In genomic region chr9:36142510-36143161, GRCh38 we compare ENCODE assay signal across 10 cellular contexts. TPM values are rescaled to one million over a fixed set of nuclear protein-coding genes. Genes with fewer than 3 reads are reported as not detected.
DNase-seq lines count a peak whose midpoint lies in the region; ATAC-seq and TF ChIP-seq lines count a peak whose summit lies in the region.
"Had no signal": no experiment of that assay in that cellular context is flagged by ENCODE, and none has a peak within 500 bp of the region (broad histone marks: within the 10 kb centered on the region; RNA-seq: fewer than 3 reads in every experiment).

No MANE protein-coding gene starts in this region.

- no peak overlapping the region for H3K9ac ChIP-seq in OCI-LY3 (ENCODE audit: low read length)

- H3K4me1 ChIP-seq in OCI-LY3 (ENCODE audit: low read length), result peaks cover 7% of the 10 kb centered on the region

- peaks cover 4 to 8% of the 10 kb centered on the region in 2 donors for H3K9me3 Mint-ChIP-seq in effector memory CD8-positive, alpha-beta T cell
- peaks cover 4% of the 10 kb centered on the region for H3K9me3 Mint-ChIP-seq in natural killer cell treated with Interleukin-12 subunit alpha and Interleukin-12 subunit beta and Interleukin-15 and Interleukin-18, amount 100 ng/mL, for 72 hours
- H3K9me3 Mint-ChIP-seq in type B pancreatic cell, result peaks cover 6% of the 10 kb centered on the region

- peak overlapping the region; percentile 98 to 100 for H3K27ac Mint-ChIP-seq in effector memory CD8-positive, alpha-beta T cell
- H3K27ac Mint-ChIP-seq in natural killer cell treated with Interleukin-12 subunit alpha and Interleukin-12 subunit beta and Interleukin-15 and Interleukin-18, amount 100 ng/mL, for 72 hours, result peak overlapping the region; percentile 89 to 90
- H3K27ac Mint-ChIP-seq in type B pancreatic cell, result no peak overlapping the region

- H3K79me2 ChIP-seq in OCI-LY3 (ENCODE audit: low read length), result no peaks in the 10 kb centered on the region

- H4K20me1 ChIP-seq in OCI-LY3 (ENCODE audit: insufficient read depth, low read length), result no peaks in the 10 kb centered on the region

- TF ChIP-seq CTCF in OCI-LY3 (IDR thresholded peaks at IDR 0.05; ENCODE audit: low read depth, low read length), result no peak
- TF ChIP-seq CTCF in type B pancreatic cell (conservative IDR thresholded peaks at IDR 0.05), result no peak

- peak overlapping the region; percentile 20 for H3K4me2 ChIP-seq in OCI-LY3 (ENCODE audit: low read length)

- H2AFZ ChIP-seq in OCI-LY3 (ENCODE audit: low read depth, low read length), result no peak overlapping the region

- no peaks in the 10 kb centered on the region for H3K9me3 ChIP-seq in OCI-LY3 (ENCODE audit: insufficient read depth, low read length)

- no peaks in the 10 kb centered on the region for H3K36me3 ChIP-seq in OCI-LY3 (replicated peaks; ENCODE audit: low read depth, low read length)

- no peak overlapping the region for H3K4me3 ChIP-seq in OCI-LY3 (ENCODE audit: low read length)

- peaks cover 3% of the 10 kb centered on the region for H3K27me3 ChIP-seq in OCI-LY3 (ENCODE audit: low read depth, low read length)

- H3K36me3 Mint-ChIP-seq in effector memory CD8-positive, alpha-beta T cell (ENCODE audit: insufficient read depth), result peaks cover 29% of the 10 kb centered on the region
- peaks cover 15% of the 10 kb centered on the region for H3K36me3 Mint-ChIP-seq in natural killer cell treated with Interleukin-12 subunit alpha and Interleukin-12 subunit beta and Interleukin-15 and Interleukin-18, amount 100 ng/mL, for 72 hours
- H3K36me3 Mint-ChIP-seq in type B pancreatic cell, result peaks cover 16% of the 10 kb centered on the region

- no peaks in the 10 kb centered on the region for H3K27me3 Mint-ChIP-seq in effector memory CD8-positive, alpha-beta T cell
- H3K27me3 Mint-ChIP-seq in natural killer cell treated with Interleukin-12 subunit alpha and Interleukin-12 subunit beta and Interleukin-15 and Interleukin-18, amount 100 ng/mL, for 72 hours, result no peaks in the 10 kb centered on the region
- peaks cover 19% of the 10 kb centered on the region for H3K27me3 Mint-ChIP-seq in type B pancreatic cell

- DNase-seq in CD1c-positive myeloid dendritic cell (ENCODE audit: extremely low spot score), result peak; percentile 83
- no peak for DNase-seq in effector memory CD8-positive, alpha-beta T cell
- no peak for DNase-seq in natural killer cell treated with Interleukin-12 subunit alpha and Interleukin-12 subunit beta and Interleukin-15 and Interleukin-18, amount 100 ng/mL, for 72 hours (ENCODE audit: low spot score)
- no peak for DNase-seq in type B pancreatic cell (ENCODE audit: extremely low spot score, unreplicated experiment)
- no peak for DNase-seq in dermis blood vessel endothelial cell
- DNase-seq: DND-41, NCI-H1092 treated with DMSO at 0.1 percent for 48 hours had no signal

- H3K27ac ChIP-seq in OCI-LY3 (ENCODE audit: low read length), result no peak overlapping the region

- peak overlapping the region; percentile 88 to 99 for H3K4me3 Mint-ChIP-seq in effector memory CD8-positive, alpha-beta T cell
- H3K4me3 Mint-ChIP-seq in natural killer cell treated with Interleukin-12 subunit alpha and Interleukin-12 subunit beta and Interleukin-15 and Interleukin-18, amount 100 ng/mL, for 72 hours, result peak overlapping the region; percentile 92
- no peak overlapping the region for H3K4me3 Mint-ChIP-seq in type B pancreatic cell

- H3K4me1 Mint-ChIP-seq in effector memory CD8-positive, alpha-beta T cell (ENCODE audit: low read depth in 2 of 2), result peaks cover 89 to 94% of the 10 kb centered on the region in 2 donors
- H3K4me1 Mint-ChIP-seq in natural killer cell treated with Interleukin-12 subunit alpha and Interleukin-12 subunit beta and Interleukin-15 and Interleukin-18, amount 100 ng/mL, for 72 hours (ENCODE audit: low read depth in 2 of 2), result peaks cover 88 to 95% of the 10 kb centered on the region in 2 donors
- peaks cover 19% of the 10 kb centered on the region for H3K4me1 Mint-ChIP-seq in type B pancreatic cell (ENCODE audit: unreplicated experiment)

- ATAC-seq in effector memory CD8-positive, alpha-beta T cell (replicated peaks), result peak; percentile 14
- peak; percentile 31 to 59 for ATAC-seq in natural killer cell treated with Interleukin-12 subunit alpha and Interleukin-12 subunit beta and Interleukin-15 and Interleukin-18, amount 100 ng/mL, for 72 hours
- no peak for ATAC-seq in HG03439 (IDR thresholded peaks at IDR 0.05; ENCODE audit: unreplicated experiment)
- ATAC-seq in HG03097 (IDR thresholded peaks at IDR 0.05; ENCODE audit: low FRiP score, unreplicated experiment), result no peak

RNA-seq across cellular contexts. Expression of gene GLIPR2, which starts 6.1 kb away (rescaled TPM):
- 10 to 100 TPM; 11.0 to 27.1 TPM for total RNA-seq in natural killer cell treated with Interleukin-12 subunit alpha and Interleukin-12 subunit beta and Interleukin-15 and Interleukin-18, amount 100 ng/mL, for 72 hours
- total RNA-seq in type B pancreatic cell (ENCODE audit: low replicate concordance) (4.6 and 17.8 TPM in 2 replicates), dermis blood vessel endothelial cell (32.4 and 45.6 TPM in 2 replicates)

RNA-seq across cellular contexts. Expression of gene CCIN, which starts 26.6 kb away (rescaled TPM):
- under 1 TPM in 1 of 2 donors, not detected in 1; 0.19 TPM for total RNA-seq in natural killer cell treated with Interleukin-12 subunit alpha and Interleukin-12 subunit beta and Interleukin-15 and Interleukin-18, amount 100 ng/mL, for 72 hours
- total RNA-seq in type B pancreatic cell (ENCODE audit: low replicate concordance) (not detected in 2 replicates), dermis blood vessel endothelial cell (under 0.01 and 0.19 TPM in 2 replicates)

RNA-seq across cellular contexts. Expression of gene CLTA, which starts 48.1 kb away (rescaled TPM):
- 100 to 1,000 TPM; 133 to 178 TPM for total RNA-seq in natural killer cell treated with Interleukin-12 subunit alpha and Interleukin-12 subunit beta and Interleukin-15 and Interleukin-18, amount 100 ng/mL, for 72 hours
- total RNA-seq in type B pancreatic cell (ENCODE audit: low replicate concordance) (220 and 233 TPM in 2 replicates), dermis blood vessel endothelial cell (338 and 359 TPM in 2 replicates)

Comparison
In these comparisons a context has a peak if more than half of its experiments do, and no peak if none do; other contexts are left out.
1. ATAC-seq: peak in effector memory CD8-positive, alpha-beta T cell (single experiment) and natural killer cell treated with Interleukin-12 subunit alpha and Interleukin-12 subunit beta and Interleukin-15 and Interleukin-18, amount 100 ng/mL, for 72 hours (2 of 2); none in HG03439 (single experiment) and HG03097 (single experiment).